In the genomic region with DNA sequence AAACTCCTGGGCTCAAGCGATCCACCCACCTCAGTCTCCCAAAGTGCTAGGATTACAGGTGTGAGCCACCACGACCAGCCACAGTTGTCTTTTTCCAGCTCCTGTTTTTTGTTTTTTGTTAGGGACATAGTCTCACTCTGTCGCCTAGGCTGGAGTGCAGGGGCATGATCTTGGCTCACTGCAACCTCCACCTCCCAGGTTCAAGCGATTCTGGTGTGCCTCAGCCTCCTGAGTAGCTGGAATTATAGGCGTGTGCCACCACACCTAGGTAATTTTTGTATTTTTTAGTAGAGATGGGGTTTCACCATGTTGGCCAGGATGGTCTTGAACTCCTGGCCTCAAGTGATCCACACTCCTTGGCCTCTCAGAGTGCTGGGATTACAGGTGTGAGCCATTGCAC, we compare ENCODE assay signal across 8 cellular contexts. TPM values are rescaled to one million over a fixed set of nuclear protein-coding genes. Genes with fewer than 3 reads are reported as not detected.
DNase-seq lines count a peak whose midpoint lies in the region; ATAC-seq, FAIRE-seq and TF ChIP-seq lines count a peak whose summit lies in the region.
"Not testable (repeated sequence)": the region's sequence is repeated elsewhere in the genome, so short reads cannot be mapped to it uniquely, and the experiment has no call there.

No MANE protein-coding gene starts in this region.

- H3K9me1 ChIP-seq in endothelial cell of umbilical vein (replicated peaks; ENCODE audit: control insufficient read depth, extremely low read depth, insufficient read depth, low read length), result not testable (repeated sequence)

- not testable (repeated sequence) for BruUV-seq in PC-3 (replicated peaks; lab: Mats Ljungman, UMichigan); endothelial cell of umbilical vein (replicated peaks; lab: Mats Ljungman, UMichigan)

- peaks cover 30% of the 10 kb centered on the region for H3K4me1 ChIP-seq in CD4-positive, alpha-beta memory T cell (ENCODE audit: insufficient read depth, low read length)
- H3K4me1 ChIP-seq in PC-3 (ENCODE audit: insufficient read depth, low read length), result peaks cover 32% of the 10 kb centered on the region
- peaks cover 18% of the 10 kb centered on the region for H3K4me1 ChIP-seq in endothelial cell of umbilical vein (ENCODE audit: control insufficient read depth, extremely low read depth, insufficient read depth, low read length)
- H3K4me1 ChIP-seq in naive thymus-derived CD4-positive, alpha-beta T cell (ENCODE audit: control insufficient read depth in 2 of 2, insufficient read depth in 2 of 2, low read length in 2 of 2), result not testable (repeated sequence)

- H3K9me3 ChIP-seq in CD4-positive, alpha-beta memory T cell (ENCODE audit: control insufficient read depth in 1 of 2, low read length in 2 of 2); PC-3 (ENCODE audit: low read length); endothelial cell of umbilical vein (replicated peaks; ENCODE audit: control insufficient read depth, insufficient read depth, low read length); naive thymus-derived CD4-positive, alpha-beta T cell (ENCODE audit: control insufficient read depth in 2 of 3, low read length in 3 of 3): not testable (repeated sequence)

- peaks cover 73% of the 10 kb centered on the region for H3K79me2 ChIP-seq in PC-3 (ENCODE audit: low read length)
- H3K79me2 ChIP-seq in endothelial cell of umbilical vein (ENCODE audit: control insufficient read depth, insufficient read depth, low read length), result peaks cover 68% of the 10 kb centered on the region

- dilution Hi-C loops in endothelial cell of umbilical vein (cut with MboI; ENCODE audit: extremely low pct_ligation_motif_present, low sequenced_read_pairs), result not testable (repeated sequence)

- POLR2A ChIA-PET in CD4-positive, alpha-beta memory T cell (lab: Charles Lee; ENCODE audit: partially characterized antibody), result interaction anchor here (2.9 to 5.2 kb wide), 2 partner anchors 13 to 40 kb away, joined by 42 to 170 read pairs; a partner anchor contains a TSS
- POLR2A ChIA-PET in PC-3 (lab: Charles Lee; ENCODE audit: unreplicated experiment); endothelial cell of umbilical vein (lab: Charles Lee): not testable (repeated sequence)
- POLR2A ChIA-PET in activated CD4-positive, alpha-beta memory T cell treated with anti-CD3 and anti-CD28 coated beads, Interleukin-2, amount 10 ng/mL, durations not matched to agents 7 days and 5 days (lab: Charles Lee), result interaction anchor here (2.3 to 4.9 kb wide), 3 partner anchors 15 to 40 kb away, joined by 6 to 179 read pairs (median 46); a partner anchor contains a TSS
- POLR2A ChIA-PET in naive thymus-derived CD4-positive, alpha-beta T cell (lab: Charles Lee), result interaction anchor here (1.3 to 2.1 kb wide), 2 partner anchors 13 to 39 kb away, joined by 3 to 10 read pairs; a partner anchor contains a TSS

- not testable (repeated sequence) for H3K4me3 ChIP-seq in CD4-positive, alpha-beta memory T cell (ENCODE audit: low read length in 2 of 2); endothelial cell of umbilical vein (replicated peaks in 1 of 3; ENCODE audit: insufficient read depth in 1 of 3, low read depth in 1 of 3, low read length in 3 of 3); naive thymus-derived CD4-positive, alpha-beta T cell (ENCODE audit: low read length)
- H3K4me3 ChIP-seq in HL-60 (replicated peaks; ENCODE audit: insufficient read depth, low read length) (peak overlapping the region; percentile 87), PC-3 (ENCODE audit: low read length) (peak overlapping the region; percentile 95)

- not testable (repeated sequence) for FAIRE-seq in endothelial cell of umbilical vein (lab: Jason Lieb, UNC)

- H2AFZ ChIP-seq in PC-3 (ENCODE audit: low read length); endothelial cell of umbilical vein (ENCODE audit: low read depth, low read length): not testable (repeated sequence)

- ATAC-seq in PC-3; naive thymus-derived CD4-positive, alpha-beta T cell; stimulated activated naive B cell treated with anti-CD40 and anti-IgM and Interleukin-4, amounts not matched to agents 10 μg/mL and 1 μg/mL and 100 μg/mL, for 72 hours (replicated peaks): not testable (repeated sequence)

- not testable (repeated sequence) for H3K27me3 ChIP-seq in CD4-positive, alpha-beta memory T cell (ENCODE audit: insufficient read depth, low read length); HL-60 (ENCODE audit: insufficient read depth, poor library complexity, severe bottlenecking); PC-3 (ENCODE audit: low read length); endothelial cell of umbilical vein (ENCODE audit: control insufficient read depth in 2 of 2, insufficient read depth in 2 of 2, low read length in 2 of 2); naive thymus-derived CD4-positive, alpha-beta T cell (ENCODE audit: control insufficient read depth in 2 of 2, insufficient read depth in 2 of 2, low read length in 2 of 2)

- H3K9me3 Mint-ChIP-seq in CD4-positive, alpha-beta memory T cell; activated CD4-positive, alpha-beta memory T cell treated with anti-CD3 and anti-CD28 coated beads, Interleukin-2, amount 10 ng/mL, durations not matched to agents 7 days and 5 days; activated naive CD8-positive, alpha-beta T cell treated with anti-CD3 and anti-CD28 coated beads for 36 hours; naive thymus-derived CD4-positive, alpha-beta T cell; stimulated activated naive B cell treated with anti-CD40 and anti-IgM and Interleukin-4, amounts not matched to agents 10 μg/mL and 1 μg/mL and 100 μg/mL, for 72 hours: not testable (repeated sequence)

- H3F3A ChIP-seq in PC-3 (ENCODE audit: low read length, unreplicated experiment), result not testable (repeated sequence)

- H3K4me1 Mint-ChIP-seq in CD4-positive, alpha-beta memory T cell, result peaks cover 27 to 68% (median 49%) of the 10 kb centered on the region in 4 donors
- H3K4me1 Mint-ChIP-seq in activated CD4-positive, alpha-beta memory T cell treated with anti-CD3 and anti-CD28 coated beads, Interleukin-2, amount 10 ng/mL, durations not matched to agents 7 days and 5 days, result peaks cover 50% of the 10 kb centered on the region
- H3K4me1 Mint-ChIP-seq in activated naive CD8-positive, alpha-beta T cell treated with anti-CD3 and anti-CD28 coated beads for 36 hours, result peaks cover 42% of the 10 kb centered on the region
- H3K4me1 Mint-ChIP-seq in naive thymus-derived CD4-positive, alpha-beta T cell, result peaks cover 23 to 53% (median 43%) of the 10 kb centered on the region in 7 donors
- peaks cover 40 to 58% of the 10 kb centered on the region in 2 donors for H3K4me1 Mint-ChIP-seq in stimulated activated naive B cell treated with anti-CD40 and anti-IgM and Interleukin-4, amounts not matched to agents 10 μg/mL and 1 μg/mL and 100 μg/mL, for 72 hours

- H3K27ac ChIP-seq in CD4-positive, alpha-beta memory T cell (ENCODE audit: low read depth, low read length); HL-60 (replicated peaks); PC-3 (ENCODE audit: low read length); endothelial cell of umbilical vein (ENCODE audit: insufficient read depth, low read depth, low read length): not testable (repeated sequence)
- peak overlapping the region; percentile 81 for H3K27ac ChIP-seq in naive thymus-derived CD4-positive, alpha-beta T cell (ENCODE audit: low read depth, low read length)

- TF ChIP-seq POLR2A in endothelial cell of umbilical vein (IDR thresholded peaks at IDR 0.05; ENCODE audit: low read depth, low read length), result not testable (repeated sequence)

- H3K36me3 Mint-ChIP-seq in CD4-positive, alpha-beta memory T cell, result peaks cover 45 to 66% of the 10 kb centered on the region in 2 donors
- H3K36me3 Mint-ChIP-seq in activated CD4-positive, alpha-beta memory T cell treated with anti-CD3 and anti-CD28 coated beads, Interleukin-2, amount 10 ng/mL, durations not matched to agents 7 days and 5 days (ENCODE audit: low read depth), result peaks cover 66% of the 10 kb centered on the region
- H3K36me3 Mint-ChIP-seq in activated naive CD8-positive, alpha-beta T cell treated with anti-CD3 and anti-CD28 coated beads for 36 hours, result peaks cover 63% of the 10 kb centered on the region
- peaks cover 4 to 53% (median 8%) of the 10 kb centered on the region in 5 donors for H3K36me3 Mint-ChIP-seq in naive thymus-derived CD4-positive, alpha-beta T cell
- H3K36me3 Mint-ChIP-seq in stimulated activated naive B cell treated with anti-CD40 and anti-IgM and Interleukin-4, amounts not matched to agents 10 μg/mL and 1 μg/mL and 100 μg/mL, for 72 hours, result peaks cover 43 to 65% of the 10 kb centered on the region in 2 donors

- CTCF ChIA-PET in CD4-positive, alpha-beta memory T cell (lab: Charles Lee; ENCODE audit: partially characterized antibody), result interaction anchor here (1.4 to 5.8 kb wide), 3 partner anchors 8 to 39 kb away, joined by 4 to 105 read pairs (median 34); a partner anchor contains a TSS
- CTCF ChIA-PET in PC-3 (lab: Charles Lee), result not testable (repeated sequence)
- CTCF ChIA-PET in activated CD4-positive, alpha-beta memory T cell treated with anti-CD3 and anti-CD28 coated beads, Interleukin-2, amount 10 ng/mL, durations not matched to agents 7 days and 5 days (lab: Charles Lee), result interaction anchor here (0.5 to 5.0 kb wide), 3 partner anchors 13 to 88 kb away, joined by 3 to 139 read pairs (median 6); a partner anchor contains a TSS
- CTCF ChIA-PET in endothelial cell of umbilical vein (lab: Charles Lee), result interaction anchor here (1.3 to 5.8 kb wide), 4 partner anchors 14 to 41 kb away, joined by 4 to 106 read pairs (median 22); a partner anchor contains a TSS
- CTCF ChIA-PET in naive thymus-derived CD4-positive, alpha-beta T cell (lab: Charles Lee), result interaction anchor here (2.9 kb wide), 1 partner anchor 14 kb away, joined by 74 read pairs; no protein-coding TSS in a partner anchor

- peak overlapping the region in 6 of 7 donors; percentile 22 to 96 (median 70) for H3K27ac Mint-ChIP-seq in CD4-positive, alpha-beta memory T cell
- not testable (repeated sequence) for H3K27ac Mint-ChIP-seq in activated CD4-positive, alpha-beta memory T cell treated with anti-CD3 and anti-CD28 coated beads, Interleukin-2, amount 10 ng/mL, durations not matched to agents 7 days and 5 days
- H3K27ac Mint-ChIP-seq in activated naive CD8-positive, alpha-beta T cell treated with anti-CD3 and anti-CD28 coated beads for 36 hours, result peak overlapping the region; percentile 97
- peak overlapping the region in 3 of 9 donors; percentile 4 to 95 (median 75) for H3K27ac Mint-ChIP-seq in naive thymus-derived CD4-positive, alpha-beta T cell
- peak overlapping the region; percentile 47 for H3K27ac Mint-ChIP-seq in stimulated activated naive B cell treated with anti-CD40 and anti-IgM and Interleukin-4, amounts not matched to agents 10 μg/mL and 1 μg/mL and 100 μg/mL, for 72 hours

- not testable (repeated sequence) for DNase-seq in CD4-positive, alpha-beta memory T cell; HL-60 (ENCODE audit: low read depth in 1 of 2, low spot score in 1 of 2); PC-3; activated CD4-positive, alpha-beta memory T cell treated with anti-CD3 and anti-CD28 coated beads, Interleukin-2, amount 10 ng/mL, durations not matched to agents 7 days and 5 days; activated naive CD8-positive, alpha-beta T cell treated with anti-CD3 and anti-CD28 coated beads for 36 hours; endothelial cell of umbilical vein (ENCODE audit: low read depth, low spot score); naive thymus-derived CD4-positive, alpha-beta T cell; stimulated activated naive B cell treated with anti-CD40 and anti-IgM and Interleukin-4, amounts not matched to agents 10 μg/mL and 1 μg/mL and 100 μg/mL, for 72 hours

- H3K36me3 ChIP-seq in CD4-positive, alpha-beta memory T cell (ENCODE audit: insufficient read depth, low read length), result peaks cover 45% of the 10 kb centered on the region
- H3K36me3 ChIP-seq in PC-3 (ENCODE audit: low read depth, low read length) (peaks cover 60% of the 10 kb centered on the region), endothelial cell of umbilical vein (ENCODE audit: control insufficient read depth in 2 of 2, extremely low read depth in 1 of 2, insufficient read depth in 2 of 2, low read length in 2 of 2) (peaks cover 18 to 41% of the 10 kb centered on the region in 2 experiments)
- peaks cover 12 to 62% (median 21%) of the 10 kb centered on the region in 3 experiments for H3K36me3 ChIP-seq in naive thymus-derived CD4-positive, alpha-beta T cell (ENCODE audit: control insufficient read depth in 2 of 3, insufficient read depth in 3 of 3, low read length in 3 of 3)

- H3K27me3 Mint-ChIP-seq in CD4-positive, alpha-beta memory T cell; activated CD4-positive, alpha-beta memory T cell treated with anti-CD3 and anti-CD28 coated beads, Interleukin-2, amount 10 ng/mL, durations not matched to agents 7 days and 5 days; activated naive CD8-positive, alpha-beta T cell treated with anti-CD3 and anti-CD28 coated beads for 36 hours; naive thymus-derived CD4-positive, alpha-beta T cell; stimulated activated naive B cell treated with anti-CD40 and anti-IgM and Interleukin-4, amounts not matched to agents 10 μg/mL and 1 μg/mL and 100 μg/mL, for 72 hours: not testable (repeated sequence)

- H4K20me1 ChIP-seq in PC-3 (ENCODE audit: low read length), result peaks cover 59% of the 10 kb centered on the region
- not testable (repeated sequence) for H4K20me1 ChIP-seq in endothelial cell of umbilical vein (replicated peaks; ENCODE audit: control insufficient read depth, extremely low read depth, insufficient read depth, low read length)

- H3K9ac ChIP-seq in PC-3 (ENCODE audit: low read length); endothelial cell of umbilical vein (replicated peaks; ENCODE audit: extremely low read depth, insufficient read depth, low read length): not testable (repeated sequence)

- intact Hi-C loops in CD4-positive, alpha-beta memory T cell (cut with micrococcal nuclease); PC-3 (cut with micrococcal nuclease); endothelial cell of umbilical vein (cut with micrococcal nuclease); naive thymus-derived CD4-positive, alpha-beta T cell (cut with micrococcal nuclease): not testable (repeated sequence)

- H3K4me3 Mint-ChIP-seq in CD4-positive, alpha-beta memory T cell, result peak overlapping the region in 4 of 8 donors; percentile 15 to 97 (median 62)
- peak overlapping the region; percentile 97 for H3K4me3 Mint-ChIP-seq in activated CD4-positive, alpha-beta memory T cell treated with anti-CD3 and anti-CD28 coated beads, Interleukin-2, amount 10 ng/mL, durations not matched to agents 7 days and 5 days
- H3K4me3 Mint-ChIP-seq in activated naive CD8-positive, alpha-beta T cell treated with anti-CD3 and anti-CD28 coated beads for 36 hours, result peak overlapping the region; percentile 96
- peak overlapping the region in 5 of 10 donors; percentile 9 to 99 (median 91) for H3K4me3 Mint-ChIP-seq in naive thymus-derived CD4-positive, alpha-beta T cell
- H3K4me3 Mint-ChIP-seq in stimulated activated naive B cell treated with anti-CD40 and anti-IgM and Interleukin-4, amounts not matched to agents 10 μg/mL and 1 μg/mL and 100 μg/mL, for 72 hours, result peak overlapping the region; percentile 91 to 92

- not testable (repeated sequence) for H3K9me2 ChIP-seq in PC-3 (replicated peaks; ENCODE audit: low read length)

- TF ChIP-seq CTCF in HL-60 (IDR thresholded peaks at IDR 0.05; ENCODE audit: insufficient read depth, low read length); PC-3 (conservative IDR thresholded peaks at IDR 0.05; ENCODE audit: low read depth, low read length); endothelial cell of umbilical vein (IDR thresholded peaks at IDR 0.05; ENCODE audit: extremely low read depth in 1 of 2, insufficient read depth in 1 of 2, low read depth in 1 of 2, low read length in 2 of 2): not testable (repeated sequence)

- H3K4me2 ChIP-seq in PC-3 (ENCODE audit: low read length), result peak overlapping the region; percentile 96
- H3K4me2 ChIP-seq in endothelial cell of umbilical vein (ENCODE audit: insufficient read depth, low read length), result peak overlapping the region; percentile 94

RNA-seq across cellular contexts. Expression of a gene that starts 2.3 kb away (rescaled TPM):
- 10 to 100 TPM; 46.0 to 49.8 TPM for total RNA-seq in CD4-positive, alpha-beta memory T cell
- polyA plus RNA-seq in CD4-positive, alpha-beta memory T cell, result 100 to 1,000 TPM in 1 of 2 donors, 10 to 100 TPM in 1; 43.7 to 109 TPM
- 52.0 and 62.0 TPM in 2 replicates for total RNA-seq in PC-3 (2014; rRNA removed)
- 10 to 100 TPM; 30.1 to 33.4 TPM for total RNA-seq in activated CD4-positive, alpha-beta memory T cell treated with anti-CD3 and anti-CD28 coated beads, Interleukin-2, amount 10 ng/mL, durations not matched to agents 7 days and 5 days
- 100 to 1,000 TPM; 249 to 259 TPM for total RNA-seq in activated naive CD8-positive, alpha-beta T cell treated with anti-CD3 and anti-CD28 coated beads for 36 hours
- total RNA-seq in endothelial cell of umbilical vein, result 39.6 and 94.0 TPM in 2 replicates
- 33.2 and 39.4 TPM in 2 replicates for polyA plus RNA-seq in endothelial cell of umbilical vein
- polyA plus RNA-seq in endothelial cell of umbilical vein (2011; cell fraction: cytosol; rRNA removed), result 36.8 and 39.9 TPM in 2 replicates
- 94.5 and 98.9 TPM in 2 replicates for polyA plus RNA-seq in endothelial cell of umbilical vein (2011; cell fraction: nucleus; rRNA removed)
- polyA plus RNA-seq in endothelial cell of umbilical vein (2012), result 32.0 and 34.1 TPM in 2 replicates
- polyA minus RNA-seq in endothelial cell of umbilical vein, result 18.6 and 19.1 TPM in 2 replicates
- 46.9 TPM for polyA minus RNA-seq in endothelial cell of umbilical vein (2011; cell fraction: cytosol; rRNA and poly(A)+ RNA removed)
- polyA minus RNA-seq in endothelial cell of umbilical vein (2011; cell fraction: nucleus; rRNA and poly(A)+ RNA removed), result 23.9 and 29.1 TPM in 2 replicates
- 100 to 1,000 TPM in 1 of 5 experiments, 10 to 100 TPM in 4; 43.9 to 102 (median 52.4) TPM for total RNA-seq in naive thymus-derived CD4-positive, alpha-beta T cell
- 100 to 1,000 TPM in 1 of 2 donors, 10 to 100 TPM in 1; 40.2 to 141 TPM for polyA plus RNA-seq in naive thymus-derived CD4-positive, alpha-beta T cell

RNA-seq across cellular contexts. Expression of a gene that starts 39.8 kb away (rescaled TPM):
- 10 to 100 TPM; 54.8 to 57.4 TPM for total RNA-seq in CD4-positive, alpha-beta memory T cell
- polyA plus RNA-seq in CD4-positive, alpha-beta memory T cell, result 10 to 100 TPM in 1 of 2 donors, 1 to 10 TPM in 1; 9.0 to 15.6 TPM
- total RNA-seq in PC-3 (2014; rRNA removed), result 28.0 and 30.4 TPM in 2 replicates
- total RNA-seq in activated CD4-positive, alpha-beta memory T cell treated with anti-CD3 and anti-CD28 coated beads, Interleukin-2, amount 10 ng/mL, durations not matched to agents 7 days and 5 days, result 10 to 100 TPM; 30.5 to 31.3 TPM
- total RNA-seq in activated naive CD8-positive, alpha-beta T cell treated with anti-CD3 and anti-CD28 coated beads for 36 hours, result 10 to 100 TPM; 25.1 to 25.6 TPM
- 36.4 and 38.7 TPM in 2 replicates for total RNA-seq in endothelial cell of umbilical vein
- polyA plus RNA-seq in endothelial cell of umbilical vein, result 10.8 and 12.8 TPM in 2 replicates
- polyA plus RNA-seq in endothelial cell of umbilical vein (2011; cell fraction: cytosol; rRNA removed), result 9.6 and 10.4 TPM in 2 replicates
- 73.7 and 85.7 TPM in 2 replicates for polyA plus RNA-seq in endothelial cell of umbilical vein (2011; cell fraction: nucleus; rRNA removed)
- 26.9 and 31.5 TPM in 2 replicates for polyA plus RNA-seq in endothelial cell of umbilical vein (2012)
- polyA minus RNA-seq in endothelial cell of umbilical vein, result 51.7 and 62.2 TPM in 2 replicates
- 16.0 TPM for polyA minus RNA-seq in endothelial cell of umbilical vein (2011; cell fraction: cytosol; rRNA and poly(A)+ RNA removed)
- polyA minus RNA-seq in endothelial cell of umbilical vein (2011; cell fraction: nucleus; rRNA and poly(A)+ RNA removed), result 81.9 and 120 TPM in 2 replicates
- total RNA-seq in naive thymus-derived CD4-positive, alpha-beta T cell, result 10 to 100 TPM; 36.8 to 50.4 (median 41.8) TPM
- polyA plus RNA-seq in naive thymus-derived CD4-positive, alpha-beta T cell, result 10 to 100 TPM; 10.8 to 14.7 TPM
